8 cellular contexts compared by ENCODE assay signal in genomic region chr9:6703898-6704639, GRCh38. TPM values are rescaled to one million over a fixed set of nuclear protein-coding genes. Genes with fewer than 3 reads are reported as not detected.
A peak's percentile ranks its signal among the peaks of the same experiment; 100 is the strongest.
DNase-seq lines count a peak whose midpoint lies in the region; ATAC-seq and TF ChIP-seq lines count a peak whose summit lies in the region.

No MANE protein-coding gene starts in this region.

- TF ChIP-seq CTCF in WTC11 (IDR thresholded peaks at IDR 0.05) (no peak), kidney epithelial cell (IDR thresholded peaks at IDR 0.05; ENCODE audit: insufficient read depth, low read length, poor library complexity, severe bottlenecking) (no peak)

- ATAC-seq in GM18505 (IDR thresholded peaks at IDR 0.05; ENCODE audit: unreplicated experiment) (peak; percentile 89), HG02970 (IDR thresholded peaks at IDR 0.05; ENCODE audit: low FRiP score, unreplicated experiment) (peak; percentile 85), WTC11 (peak; percentile 91)

- H3K36me3 Mint-ChIP-seq in WTC11 = peaks cover 11% of the 10 kb centered on the region

- peak; percentile 4 for DNase-seq in NCI-H2029 treated with DMSO at 0.1 percent for 48 hours (lab: John Stamatoyannopoulos, UW)
- peak; percentile 91 for DNase-seq in WTC11 (ENCODE audit: low spot score)
- peak in 59 of 61 donors; percentile 20 to 91 (median 81) for DNase-seq in caudate nucleus (lab: John Stamatoyannopoulos, UW)
- DNase-seq in kidney epithelial cell (ENCODE audit: low read depth) = peak; percentile 32
- DNase-seq in stimulated activated CD4-positive, alpha-beta T cell treated with anti-CD3 and anti-CD28 coated beads, Interleukin-1b, Interleukin-23, amount 100 ng/mL, for 48 hours = peak; percentile 76
- DNase-seq in DMS53 (lab: John Stamatoyannopoulos, UW) = no peak

- peaks cover 8% of the 10 kb centered on the region for H3K4me1 Mint-ChIP-seq in WTC11

- CTCF ChIA-PET in WTC11 (lab: Charles Lee) = interaction anchor here (1.0 kb wide), 1 partner anchor 65 kb away, joined by 4 read pairs; no protein-coding TSS in a partner anchor

- POLR2A ChIA-PET in WTC11 (lab: Charles Lee) = interaction anchor here (0.8 to 1.3 kb wide), 4 partner anchors 18 to 46 kb away, joined by 3 to 4 read pairs (median 4); no protein-coding TSS in a partner anchor

- H3K4me3 ChIP-seq in kidney epithelial cell (ENCODE audit: low read depth, low read length) = peak overlapping the region; percentile 53

- peaks cover 8% of the 10 kb centered on the region for H3K9me3 Mint-ChIP-seq in WTC11

- H3K27ac ChIP-seq in caudate nucleus (ENCODE audit: low read depth, low read length) = peak overlapping the region; percentile 91

- no peaks in the 10 kb centered on the region; the same call in none of the 2 replicates for H3K27me3 Mint-ChIP-seq in WTC11 (ENCODE audit: low read depth)

- TF ChIP-seq POLR2A in GM18505 (IDR thresholded peaks at IDR 0.05; ENCODE audit: borderline replicate concordance, extremely low read depth, insufficient read depth, insufficient read length) = peak; percentile 93

- H3K4me3 Mint-ChIP-seq in WTC11 = peak overlapping the region; percentile 81

- no peaks in the 10 kb centered on the region for H3K27me3 ChIP-seq in kidney epithelial cell (ENCODE audit: control insufficient read depth, insufficient read depth, low read length)

- no peaks in the 10 kb centered on the region for H3K36me3 ChIP-seq in kidney epithelial cell (ENCODE audit: control insufficient read depth, insufficient read depth, low read length)

- H3K27ac Mint-ChIP-seq in WTC11 = peak overlapping the region; percentile 96

TF ChIP-seq in WTC11, 78 proteins besides CTCF, POLR2A, EP300 and RAD21 (continues in another document):
- TF ChIP-seq AFF4 (CRISPR knock-in tag; IDR thresholded peaks at IDR 0.05; ENCODE audit: borderline replicate concordance) (no peak; the same call in 1 of the 2 replicates), GTF2I (CRISPR knock-in tag; conservative IDR thresholded peaks at IDR 0.05) (no peak), USF2 (CRISPR knock-in tag; IDR thresholded peaks at IDR 0.05) (peak; percentile 100), SMAD3 (CRISPR knock-in tag; IDR thresholded peaks at IDR 0.05; ENCODE audit: borderline replicate concordance) (peak; percentile 76), ZSCAN18 (CRISPR knock-in tag; IDR thresholded peaks at IDR 0.05) (no peak), CDX4 (CRISPR knock-in tag; IDR thresholded peaks at IDR 0.05; ENCODE audit: borderline replicate concordance) (no peak), ZNF263 (CRISPR knock-in tag; IDR thresholded peaks at IDR 0.05; ENCODE audit: low read depth) (no peak), FOXK1 (CRISPR knock-in tag; IDR thresholded peaks at IDR 0.05) (peak; percentile 95), TEAD1 (CRISPR knock-in tag; IDR thresholded peaks at IDR 0.05) (peak; percentile 74; the same call in 1 of the 2 replicates), ZNF138 (CRISPR knock-in tag; conservative IDR thresholded peaks at IDR 0.05) (peak; percentile 91; the same call in 1 of the 2 replicates), NFYB (CRISPR knock-in tag; conservative IDR thresholded peaks at IDR 0.05; ENCODE audit: low read depth) (no peak; the same call in 1 of the 2 replicates), IRF1 (CRISPR knock-in tag; IDR thresholded peaks at IDR 0.05) (peak; percentile 59; the same call in 1 of the 2 replicates), PREB (CRISPR knock-in tag; IDR thresholded peaks at IDR 0.05; ENCODE audit: borderline replicate concordance) (no peak)

RNA-seq across cellular contexts. Expression of gene KDM4C, which starts 53.7 kb away (rescaled TPM):
- 29.2 to 35.5 TPM (median 34.0 TPM) in 3 replicates for total RNA-seq in WTC11 (2021)
- total RNA-seq in kidney epithelial cell = 14.7 and 15.1 TPM in 2 replicates

RNA-seq across cellular contexts. Expression of gene GLDC, which starts 58.5 kb away (rescaled TPM):
- total RNA-seq in WTC11 (2021) = 136 to 153 TPM (median 145 TPM) in 3 replicates
- 10.3 and 17.3 TPM in 2 replicates for total RNA-seq in kidney epithelial cell
